20 cellular contexts compared by ENCODE assay signal in genomic region chr2:113278812-113279139, GRCh38. TPM values are rescaled to one million over a fixed set of nuclear protein-coding genes. Genes with fewer than 3 reads are reported as not detected.
DNase-seq lines count a peak whose midpoint lies in the region; ATAC-seq and TF ChIP-seq lines count a peak whose summit lies in the region.
"Had no signal": no experiment of that assay in that cellular context is flagged by ENCODE, and none has a peak within 500 bp of the region (broad histone marks: within the 10 kb centered on the region; RNA-seq: fewer than 3 reads in every experiment).

TSS of gene PAX8 (minus strand) at chr2:113278921. CDS start at chr2:113278394, 527 bp downstream.

- intact Hi-C loops in sciatic nerve (cut with DNase I): no loop called here

- peaks cover 37% of the 10 kb centered on the region for H3K36me3 Mint-ChIP-seq in nephron progenitor cell (ENCODE audit: low read depth)

- H3K27me3 ChIP-seq in iPS DF 6.9 (ENCODE audit: control insufficient read depth, insufficient read depth, low read length): peaks cover 63% of the 10 kb centered on the region

- no peak within 1 kb of the TSS for H3K27ac ChIP-seq in iPS DF 6.9 (ENCODE audit: low read length)
- H3K27ac ChIP-seq: heart right ventricle, neutrophil, transverse colon had no signal

- no peak for ATAC-seq in sciatic nerve
- ATAC-seq: activated T-cell treated with anti-CD3 and anti-CD28 coated beads, Interleukin-2, amount 50 U/mL, for 72 hours; esophagus mucosa had no signal

- no CpG with 5 or more reads among the region's 17 CpGs for WGBS in iPS DF 6.9 (ENCODE audit: insufficient coverage, insufficient read length)

- H3K4me1 ChIP-seq in iPS DF 6.9 (ENCODE audit: control insufficient read depth, insufficient read depth, low read length): peaks cover 3% of the 10 kb centered on the region; the same call in 1 of the 2 replicates

- peak; percentile 97 for DNase-seq in ACHN
- no peak for DNase-seq in RPMI7951 (ENCODE audit: low read depth)
- DNase-seq in iPS DF 6.9 (ENCODE audit: low read depth, low spot score): no peak
- peak; percentile 82 for DNase-seq in nephron progenitor cell
- no peak for DNase-seq in NOMO-1 treated with DMSO at 0.1 percent for 48 hours (lab: John Stamatoyannopoulos, UW; ENCODE audit: unreplicated experiment)
- DNase-seq in activated CD4-positive, alpha-beta T cell treated with anti-CD3 and anti-CD28 coated beads, Interleukin-2, amount 50 U/mL, for 4 hours: no peak
- DNase-seq in sciatic nerve (ENCODE audit: low spot score): no peak
- no peak for DNase-seq in activated CD8-positive, alpha-beta memory T cell treated with anti-CD3 and anti-CD28 coated beads for 24 hours
- DNase-seq: activated CD4-positive, alpha-beta T cell treated with anti-CD3 and anti-CD28 coated beads, Interleukin-2, amount 50 U/mL, for 48 hours; activated T-cell treated with anti-CD3 and anti-CD28 coated beads, Interleukin-2, amount 50 U/mL, for 72 hours; amygdala; CD4-positive, alpha-beta T cell; heart right ventricle; NCI-H2081 treated with DMSO at 0.1 percent for 48 hours; NCI-H526; stimulated activated CD4-positive, alpha-beta T cell treated with anti-CD3 and anti-CD28 coated beads, Interleukin-4, amount 100 ng/mL, for 4 hours; transverse colon had no signal

- peak within 1 kb of the TSS; percentile 87 for H3K4me3 Mint-ChIP-seq in nephron progenitor cell

- H3K4me1 Mint-ChIP-seq in nephron progenitor cell: peaks cover 65% of the 10 kb centered on the region

- H3K9me3 ChIP-seq in iPS DF 6.9 (ENCODE audit: control insufficient read depth, insufficient read depth, low read length): no peaks in the 10 kb centered on the region
- H3K9me3 ChIP-seq: HAP-1, heart right ventricle, neutrophil, transverse colon had no signal

- H3K9me3 Mint-ChIP-seq in nephron progenitor cell: no peaks in the 10 kb centered on the region
- H3K9me3 Mint-ChIP-seq: activated T-cell treated with anti-CD3 and anti-CD28 coated beads, Interleukin-2, amount 50 U/mL, for 72 hours; CD4-positive, alpha-beta T cell had no signal

- H3K36me3 ChIP-seq in iPS DF 6.9 (ENCODE audit: control insufficient read depth, insufficient read depth, low read length): no peaks in the 10 kb centered on the region
- H3K36me3 ChIP-seq: HAP-1, heart right ventricle, neutrophil, transverse colon had no signal

- peak within 1 kb of the TSS; percentile 97 for H3K27ac Mint-ChIP-seq in nephron progenitor cell
- H3K27ac Mint-ChIP-seq: activated T-cell treated with anti-CD3 and anti-CD28 coated beads, Interleukin-2, amount 50 U/mL, for 72 hours; CD4-positive, alpha-beta T cell had no signal

- in situ Hi-C loops in ACHN (cut with HindIII; ENCODE audit: low pct_ligation_motif_present, low pct_unique_long_range_greater_than_20kb, low sequenced_read_pairs): no loop called here

- H3K4me3 ChIP-seq in iPS DF 6.9 (ENCODE audit: low read length): peak within 1 kb of the TSS; percentile 39; the same call in 1 of the 2 replicates
- H3K4me3 ChIP-seq: HAP-1, transverse colon had no signal

- TF ChIP-seq CTCF in nephron progenitor cell (IDR thresholded peaks at IDR 0.05): no peak

- peaks cover 91% of the 10 kb centered on the region for H3K27me3 Mint-ChIP-seq in nephron progenitor cell (ENCODE audit: low read depth, poor library complexity)

RNA-seq across cellular contexts. Expression of gene PAX8, which starts in this region (rescaled TPM):
- 5.4 and 12.6 TPM in 2 replicates for total RNA-seq in RPMI7951 (2014; rRNA removed; shearing (Covaris generic))
- 1.2 TPM for total RNA-seq in sciatic nerve

Comparison
In these comparisons a context has a peak if more than half of its experiments do, and no peak if none do; other contexts are left out.
1. DNase-seq: peak in ACHN (single experiment) and nephron progenitor cell (single experiment); none in RPMI7951 (single experiment), iPS DF 6.9 (single experiment), NOMO-1 treated with DMSO at 0.1 percent for 48 hours (single experiment), activated CD4-positive, alpha-beta T cell treated with anti-CD3 and anti-CD28 coated beads, Interleukin-2, amount 50 U/mL, for 4 hours (0 of 2), sciatic nerve (single experiment) and activated CD8-positive, alpha-beta memory T cell treated with anti-CD3 and anti-CD28 coated beads for 24 hours (single experiment).